8 cellular contexts compared by ENCODE assay signal in the genomic region with DNA sequence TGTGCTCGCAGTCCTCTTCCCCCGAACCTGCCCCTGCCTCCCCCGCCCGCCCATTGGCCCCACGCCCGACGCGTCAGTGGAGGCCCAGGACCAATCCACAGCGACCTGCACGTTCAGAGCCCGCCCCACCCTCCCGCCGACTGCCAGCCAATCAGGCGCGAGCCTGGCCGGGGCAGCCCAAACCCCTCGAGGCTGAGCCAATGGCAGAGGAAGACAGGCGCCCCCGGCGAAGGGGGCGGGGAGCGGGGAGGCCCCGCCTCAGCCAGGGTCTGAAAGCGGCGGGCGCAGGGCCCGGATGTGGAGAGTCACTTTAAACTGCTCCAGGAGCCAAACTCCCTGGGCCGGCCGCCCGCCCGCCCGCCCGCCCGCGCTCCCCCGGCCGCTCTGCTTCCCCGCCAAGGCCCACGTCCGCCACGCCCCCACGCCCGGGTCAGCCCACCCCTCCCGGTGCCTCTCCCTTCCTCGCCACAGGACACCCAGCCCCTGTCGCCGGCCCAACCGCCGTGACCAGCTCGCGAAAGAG. TPM values are rescaled to one million over a fixed set of nuclear protein-coding genes. Genes with fewer than 3 reads are reported as not detected.
DNase-seq lines count a peak whose midpoint lies in the region; ATAC-seq, FAIRE-seq and TF ChIP-seq lines count a peak whose summit lies in the region.

No MANE protein-coding gene starts in this region.

- peak overlapping the region; percentile 86 to 92 for H3K27ac ChIP-seq in kidney (ENCODE audit: low read depth in 2 of 2, low read length in 2 of 2)

- TF ChIP-seq CTCF in AG09319 (IDR thresholded peaks at IDR 0.05; ENCODE audit: low read depth, low read length) (no peak), kidney (IDR thresholded peaks at IDR 0.05; ENCODE audit: borderline replicate concordance, extremely low read depth, insufficient read depth) (no peak)

- H3K9me3 ChIP-seq in kidney (ENCODE audit: control insufficient read depth in 1 of 2, low read length in 2 of 2): peaks cover 3 to 4% of the 10 kb centered on the region in 2 donors

- ATAC-seq in GM19043 (IDR thresholded peaks at IDR 0.05; ENCODE audit: low read depth, unreplicated experiment) (peak; percentile 71), HG03378 (IDR thresholded peaks at IDR 0.05; ENCODE audit: unreplicated experiment) (peak; percentile 65)

- no peak for FAIRE-seq in kidney (lab: Jason Lieb, UNC)

- H3K9ac ChIP-seq in kidney (ENCODE audit: low read length in 2 of 2): peak overlapping the region in 1 of 2 donors; percentile 26

- intact Hi-C loops in kidney (cut with DNase I): no loop called here

- peak; percentile 97 for DNase-seq in AG09319 (ENCODE audit: extremely low read depth, low read depth)
- DNase-seq in NCI-H446 (lab: John Stamatoyannopoulos, UW): peak; percentile 89 to 98
- peak; percentile 97 for DNase-seq in activated CD4-positive, CD25-positive, alpha-beta regulatory T cell treated with anti-CD3 and anti-CD28 coated beads, Interleukin-2, amount 50 U/mL, for 72 hours
- DNase-seq in cerebellar nuclear complex (lab: John Stamatoyannopoulos, UW): peak; percentile 86 to 96
- peak; percentile 100 for DNase-seq in kidney
- peak; percentile 96 to 99 (median 99) for DNase-seq in stimulated activated CD4-positive, alpha-beta T cell treated with anti-CD3 and anti-CD28 coated beads, Interleukin-12 subunit alpha, Interleukin-12 subunit beta, amount 100 ng/mL, for 48 hours (ENCODE audit: low read depth in 2 of 3, low spot score in 1 of 3)

- peaks cover 0 to 4% of the 10 kb centered on the region in 2 donors for H3K4me1 ChIP-seq in kidney (ENCODE audit: control insufficient read depth in 1 of 2, insufficient read depth in 1 of 2, low read depth in 1 of 2, low read length in 2 of 2)

- peak overlapping the region; percentile 67 to 86 for H3K4me3 ChIP-seq in kidney (ENCODE audit: low read length in 2 of 2)

- H3K36me3 ChIP-seq in kidney (ENCODE audit: control insufficient read depth in 1 of 2, insufficient read depth in 2 of 2, low read length in 2 of 2): no peaks in the 10 kb centered on the region

RNA-seq across cellular contexts. Expression of gene SAP130, which starts 0.5 kb away (rescaled TPM):
- total RNA-seq in kidney: 17.5 TPM
- 6.2 TPM for polyA plus RNA-seq in kidney (ENCODE audit: insufficient read depth, low read depth, low replicate concordance)

Comparison
In these comparisons a context has a peak if more than half of its experiments do, and no peak if none do; other contexts are left out.
1. Peak in every context shown above with its lines: DNase-seq, ATAC-seq, H3K4me3 ChIP-seq and H3K27ac ChIP-seq.